ENCODE assay signal across 11 cellular contexts in the genomic region with DNA sequence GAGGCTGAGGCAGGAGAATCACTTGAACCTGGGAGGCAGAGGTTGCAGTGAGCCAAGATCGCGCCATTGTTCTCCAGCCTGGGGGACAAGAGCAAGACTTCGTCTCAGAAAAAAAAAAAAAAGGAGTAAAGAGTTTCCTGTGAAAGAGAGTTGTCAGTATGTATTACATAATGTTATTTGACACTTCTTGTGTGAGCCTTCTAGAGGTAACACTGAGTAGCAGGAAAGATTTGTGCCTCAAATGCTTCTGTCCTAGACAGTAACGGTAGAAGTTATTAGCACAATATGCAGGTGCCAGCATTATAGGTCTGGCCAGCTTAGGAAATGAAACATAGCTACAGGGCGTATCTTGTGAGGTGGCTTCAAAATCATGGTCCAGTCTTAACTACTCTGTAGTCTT. TPM values are rescaled to one million over a fixed set of nuclear protein-coding genes. Genes with fewer than 3 reads are reported as not detected.
A peak's percentile ranks its signal among the peaks of the same experiment; 100 is the strongest.
DNase-seq lines count a peak whose midpoint lies in the region; ATAC-seq, FAIRE-seq and TF ChIP-seq lines count a peak whose summit lies in the region.
"Had no signal": no experiment of that assay in that cellular context is flagged by ENCODE, and none has a peak within 500 bp of the region (broad histone marks: within the 10 kb centered on the region; RNA-seq: fewer than 3 reads in every experiment).

No MANE protein-coding gene starts in this region.

- DNase-seq in activated T-cell treated with anti-CD3 and anti-CD28 coated beads, Interleukin-2, amount 50 U/mL, for 1 hour = peak; percentile 9
- DNase-seq in activated T-cell treated with anti-CD3 and anti-CD28 coated beads, Interleukin-2, amount 50 U/mL, for 48 hours = no peak
- DNase-seq in NOMO-1 treated with DMSO at 0.1 percent for 48 hours (lab: John Stamatoyannopoulos, UW; ENCODE audit: unreplicated experiment) = peak; percentile 58
- peak; percentile 57 for DNase-seq in fibroblast of peridontal ligament (ENCODE audit: extremely low read depth)
- peak; percentile 37 for DNase-seq in stromal cell of bone marrow (ENCODE audit: low read depth)
- no peak for DNase-seq in NCI-H1092 (lab: John Stamatoyannopoulos, UW)
- no peak for DNase-seq in GM12891 (ENCODE audit: insufficient read length, low spot score)
- DNase-seq: activated CD4-positive, alpha-beta memory T cell treated with anti-CD3 and anti-CD28 coated beads for 36 hours; ovary had no signal

- ATAC-seq in GM19351 (IDR thresholded peaks at IDR 0.05; ENCODE audit: unreplicated experiment) = no peak
- ATAC-seq: GM23338 had no signal

- no peak for FAIRE-seq in GM12891 (lab: Jason Lieb, UNC)

- no peak for TF ChIP-seq POLR2A in GM12891 (IDR thresholded peaks at IDR 0.05; ENCODE audit: low read depth, low read length)

TF ChIP-seq in GM12891, 5 proteins besides CTCF, POLR2A, EP300 and RAD21:
- TF ChIP-seq PAX5 (IDR thresholded peaks at IDR 0.05; ENCODE audit: insufficient read depth, low read length, severe bottlenecking) (no peak), SPI1 (IDR thresholded peaks at IDR 0.05; ENCODE audit: low read depth, low read length) (no peak), TAF1 (IDR thresholded peaks at IDR 0.05; ENCODE audit: low read depth, low read length) (no peak), POLR2AphosphoS5 (IDR thresholded peaks at IDR 0.05; ENCODE audit: low read depth, low read length) (no peak), POU2F2 (IDR thresholded peaks at IDR 0.05; ENCODE audit: low read depth, low read length) (no peak)

RNA-seq across cellular contexts. Expression of a gene that starts 6.2 kb away (rescaled TPM):
- 10.6 TPM for polyA plus RNA-seq in GM12891 (2012; ENCODE audit: low read depth, missing spikeins)

RNA-seq across cellular contexts. Expression of a gene that starts 6.4 kb away (rescaled TPM):
- polyA plus RNA-seq in GM12891 (2012; ENCODE audit: low read depth, missing spikeins) = 2.2 TPM

Comparison
In these comparisons a context has a peak if more than half of its experiments do, and no peak if none do; other contexts are left out.
1. DNase-seq: peak in activated T-cell treated with anti-CD3 and anti-CD28 coated beads, Interleukin-2, amount 50 U/mL, for 1 hour (single experiment), NOMO-1 treated with DMSO at 0.1 percent for 48 hours (single experiment), fibroblast of peridontal ligament (single experiment) and stromal cell of bone marrow (single experiment); none in activated T-cell treated with anti-CD3 and anti-CD28 coated beads, Interleukin-2, amount 50 U/mL, for 48 hours (0 of 2), NCI-H1092 (single experiment) and GM12891 (single experiment).